In the genomic region with DNA sequence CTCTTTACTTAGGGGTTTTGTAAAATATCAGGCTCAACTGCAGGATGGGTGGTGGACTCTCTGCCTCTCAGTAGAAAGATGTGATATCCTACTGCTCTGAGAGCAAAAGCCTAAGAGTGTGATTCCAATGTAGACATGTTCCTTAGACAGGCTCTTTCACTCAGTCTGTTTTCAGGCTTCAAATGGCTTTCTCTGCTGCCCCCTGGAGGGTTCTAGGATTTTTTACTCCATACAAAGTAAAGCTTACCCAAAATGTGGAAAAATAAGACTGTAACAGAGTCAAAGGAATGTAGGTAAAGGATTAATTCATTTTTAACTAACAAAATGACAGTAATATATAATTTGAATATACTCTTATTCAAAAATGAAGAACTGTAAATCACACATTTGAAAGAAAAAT, we compare ENCODE assay signal across 8 cellular contexts. TPM values are rescaled to one million over a fixed set of nuclear protein-coding genes. Genes with fewer than 3 reads are reported as not detected.
A peak's percentile ranks its signal among the peaks of the same experiment; 100 is the strongest.
DNase-seq lines count a peak whose midpoint lies in the region; ATAC-seq and TF ChIP-seq lines count a peak whose summit lies in the region.
"Had no signal": no experiment of that assay in that cellular context is flagged by ENCODE, and none has a peak within 500 bp of the region (broad histone marks: within the 10 kb centered on the region; RNA-seq: fewer than 3 reads in every experiment).

No MANE protein-coding gene starts in this region.

- ATAC-seq in GM21423 (IDR thresholded peaks at IDR 0.05; ENCODE audit: unreplicated experiment) (peak; percentile 78), left lung (peak; percentile 87)

- TF ChIP-seq CTCF in LNCaP clone FGC (IDR thresholded peaks at IDR 0.05; ENCODE audit: control insufficient read depth, extremely low read depth, insufficient read depth), result peak; percentile 58
- TF ChIP-seq CTCF in colonic mucosa (IDR thresholded peaks at IDR 0.05), result peak; percentile 47
- peak; percentile 38 to 66 for TF ChIP-seq CTCF in left lung (IDR thresholded peaks at IDR 0.05)
- peak; percentile 33 to 53 (median 34) for TF ChIP-seq CTCF in testis (IDR thresholded peaks at IDR 0.05)

- intact Hi-C loops in colonic mucosa (cut with DNase I), result loop anchor here (10.0 kb wide), 1 partner anchor 280 kb away; no protein-coding TSS in a partner anchor
- intact Hi-C loops in left lung (cut with DNase I), result loop anchor here in 1 of 2 donors (10.0 kb wide), 1 partner anchor 280 kb away; no protein-coding TSS in a partner anchor
- intact Hi-C loops in testis (cut with DNase I; ENCODE audit: low total_unique reads), result no loop called here

- TF ChIP-seq POLR2A in testis (IDR thresholded peaks at IDR 0.05), result no peak

- H3K9me3 ChIP-seq in colonic mucosa (no peaks in the 10 kb centered on the region), left lung (no peaks in the 10 kb centered on the region), testis (no peaks in the 10 kb centered on the region)

- no peak overlapping the region for H3K9ac ChIP-seq in colonic mucosa (ENCODE audit: low read depth in 2 of 2, low read length in 2 of 2)

- peak; percentile 49 for DNase-seq in EL
- peak; percentile 17 for DNase-seq in LNCaP clone FGC (ENCODE audit: low read depth)
- DNase-seq in T follicular helper cell (ENCODE audit: low read depth), result peak; percentile 17
- peak; percentile 45 for DNase-seq in colonic mucosa
- no peak for DNase-seq in left lung
- peak; percentile 62 for DNase-seq in testis

- H3K27me3 ChIP-seq in colonic mucosa (no peaks in the 10 kb centered on the region), left lung (no peaks in the 10 kb centered on the region), testis (no peaks in the 10 kb centered on the region)

- H3K36me3 ChIP-seq in colonic mucosa (no peaks in the 10 kb centered on the region), left lung (peaks cover 0 to 21% of the 10 kb centered on the region in 2 donors), testis (ENCODE audit: low read depth, missing control alignments) (no peaks in the 10 kb centered on the region)

- H3K27ac ChIP-seq in colonic mucosa (no peak overlapping the region), left lung (no peak overlapping the region), testis (no peak overlapping the region)
- H3K27ac ChIP-seq: epithelial cell of prostate had no signal

- H3K4me3 ChIP-seq in LNCaP clone FGC (ENCODE audit: low read depth, low read length), result no peak overlapping the region
- no peak overlapping the region for H3K4me3 ChIP-seq in colonic mucosa
- no peak overlapping the region for H3K4me3 ChIP-seq in left lung
- H3K4me3 ChIP-seq in testis, result no peak overlapping the region

- H3K4me1 ChIP-seq in colonic mucosa (no peaks in the 10 kb centered on the region), left lung (no peaks in the 10 kb centered on the region), testis (no peaks in the 10 kb centered on the region)

RNA-seq across cellular contexts. Expression of gene ZGRF1, which starts 32.1 kb away (rescaled TPM):
- total RNA-seq in colonic mucosa, result 10 to 100 TPM in 1 of 2 donors, 1 to 10 TPM in 1; 3.4 to 11.4 TPM
- total RNA-seq in left lung, result 1 to 10 TPM; 5.9 to 9.2 TPM
- total RNA-seq in testis, result 10 to 100 TPM; 16.9 to 25.7 TPM
- polyA plus RNA-seq in testis (ENCODE audit: insufficient read depth, low read depth, low replicate concordance), result 6.4 TPM

RNA-seq across cellular contexts. Expression of gene LARP7, which starts 32.4 kb away (rescaled TPM):
- 10 to 100 TPM; 35.3 to 36.1 TPM for total RNA-seq in colonic mucosa
- total RNA-seq in left lung, result 10 to 100 TPM; 27.7 to 33.3 TPM
- 10 to 100 TPM; 40.6 to 41.7 TPM for total RNA-seq in testis
- 15.6 TPM for polyA plus RNA-seq in testis (ENCODE audit: insufficient read depth, low read depth, low replicate concordance)

Comparison
In these comparisons a context has a peak if more than half of its experiments do, and no peak if none do; other contexts are left out.
1. DNase-seq: peak in EL (single experiment), LNCaP clone FGC (single experiment), T follicular helper cell (single experiment), colonic mucosa (single experiment) and testis (single experiment); none in left lung (0 of 2).
2. Peak in every context shown above with its lines, with median percentiles within 50 percentile points of each other: CTCF ChIP-seq.